ENCODE assay signal across 8 cellular contexts in the genomic region with DNA sequence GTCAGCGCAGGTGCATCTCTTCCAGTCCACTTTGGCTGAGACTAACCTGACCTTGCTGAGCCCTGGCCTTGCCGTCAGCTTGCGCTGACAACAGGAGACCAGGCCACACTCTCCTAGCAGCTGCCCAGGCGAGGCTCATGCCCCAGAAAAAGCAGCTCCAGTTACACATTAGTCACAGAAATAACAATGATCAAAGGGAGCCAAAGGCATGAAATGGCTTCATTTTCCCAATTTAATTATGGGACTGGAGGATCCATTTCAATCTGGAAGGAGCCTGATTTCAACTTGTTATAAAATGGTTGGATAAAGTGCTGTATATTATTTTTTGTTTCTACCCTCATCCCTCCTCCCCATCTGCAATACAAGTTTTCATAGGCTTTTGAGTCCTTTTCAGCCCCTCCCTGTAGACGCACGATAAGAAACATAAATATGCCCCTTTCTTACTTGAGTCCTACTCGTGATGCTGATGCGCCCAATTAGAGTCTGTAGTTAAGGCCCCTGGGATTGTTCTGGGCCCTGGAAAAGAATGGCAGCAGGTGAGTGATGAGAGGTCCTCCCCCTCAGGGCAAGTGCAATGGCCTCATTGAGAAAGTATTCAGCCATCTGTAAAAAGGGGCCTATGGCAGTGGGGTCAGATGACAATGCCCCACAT.
DNase-seq lines count a peak whose midpoint lies in the region; ATAC-seq, FAIRE-seq and TF ChIP-seq lines count a peak whose summit lies in the region.

No MANE protein-coding gene starts in this region.

- no peaks in the 10 kb centered on the region for H3K9me2 ChIP-seq in OCI-LY7 (ENCODE audit: insufficient read depth, low read length)

- POLR2A ChIA-PET in OCI-LY7 (lab: Charles Lee) = no interaction called here

- H3K9me3 ChIP-seq in skeletal muscle tissue (ENCODE audit: control insufficient read depth in 3 of 3, low read length in 3 of 3) (no peaks in the 10 kb centered on the region), OCI-LY7 (ENCODE audit: low read length) (no peaks in the 10 kb centered on the region)

- H3K9ac ChIP-seq in skeletal muscle tissue (ENCODE audit: low read depth in 1 of 3, low read length in 3 of 3) = peak overlapping the region in 1 of 3 donors; percentile 17

- BruUV-seq in OCI-LY7 (replicated peaks; lab: Mats Ljungman, UMichigan) = no TSS peak

- H4K20me1 ChIP-seq in OCI-LY7 (ENCODE audit: insufficient read depth, low read length) = no peaks in the 10 kb centered on the region

- no peak overlapping the region for H2AFZ ChIP-seq in OCI-LY7 (ENCODE audit: low read length)

- no peaks in the 10 kb centered on the region for H3K27me3 ChIP-seq in skeletal muscle tissue (ENCODE audit: control insufficient read depth in 3 of 3, insufficient read depth in 3 of 3, low read length in 3 of 3)

- no peak for ATAC-seq in GM19395 (IDR thresholded peaks at IDR 0.05; ENCODE audit: unreplicated experiment)

- H3K27ac ChIP-seq in skeletal muscle tissue (ENCODE audit: low read depth, low read length) = peak overlapping the region; percentile 85
- H3K27ac ChIP-seq in OCI-LY7 (ENCODE audit: low read depth, low read length, poor library complexity, severe bottlenecking) = no peak overlapping the region

- peaks cover 15 to 22% (median 22%) of the 10 kb centered on the region in 3 donors for H3K4me1 ChIP-seq in skeletal muscle tissue (ENCODE audit: control insufficient read depth in 3 of 3, insufficient read depth in 3 of 3, low read length in 3 of 3)
- no peaks in the 10 kb centered on the region for H3K4me1 ChIP-seq in OCI-LY7 (ENCODE audit: insufficient read depth, low read length, poor library complexity, severe bottlenecking)

- H3K4me2 ChIP-seq in OCI-LY7 (ENCODE audit: low read length) = no peak overlapping the region

- DNase-seq in HT1080 (ENCODE audit: low read depth) = peak; percentile 58
- peak; percentile 80 for DNase-seq in SHP77 treated with DMSO at 0.1 percent for 48 hours (lab: John Stamatoyannopoulos, UW)
- DNase-seq in glomerular visceral epithelial cell (ENCODE audit: extremely low spot score) = peak; percentile 81
- DNase-seq in OCI-LY7 (ENCODE audit: low spot score) = no peak
- no peak for DNase-seq in GM12891 (ENCODE audit: insufficient read length, low spot score)
- no peak for DNase-seq in activated CD4-positive, CD25-positive, alpha-beta regulatory T cell (lab: John Stamatoyannopoulos, UW)

- CTCF ChIA-PET in OCI-LY7 (lab: Charles Lee; ENCODE audit: unreplicated experiment) = no interaction called here

- no peak for TF ChIP-seq CTCF in OCI-LY7 (conservative IDR thresholded peaks at IDR 0.05; ENCODE audit: low read length)

- intact Hi-C loops in OCI-LY7 (cut with micrococcal nuclease; ENCODE audit: unreplicated experiment) = loop anchor here (5.0 kb wide), 1 partner anchor 431 kb away; a partner anchor contains a TSS

- no peak for FAIRE-seq in GM12891 (lab: Jason Lieb, UNC)

- TF ChIP-seq POLR2A in GM12891 (IDR thresholded peaks at IDR 0.05; ENCODE audit: low read depth, low read length) = no peak

- no peaks in the 10 kb centered on the region for H3K79me2 ChIP-seq in OCI-LY7 (ENCODE audit: insufficient read depth, low read depth, low read length)

- H3K36me3 ChIP-seq in skeletal muscle tissue (ENCODE audit: control insufficient read depth in 3 of 3, insufficient read depth in 3 of 3, low read length in 3 of 3) (no peaks in the 10 kb centered on the region), OCI-LY7 (ENCODE audit: insufficient read depth, low read length) (no peaks in the 10 kb centered on the region)

- H3K4me3 ChIP-seq in skeletal muscle tissue (ENCODE audit: low read length in 3 of 3) (no peak overlapping the region), OCI-LY7 (ENCODE audit: low read depth, low read length, poor library complexity, severe bottlenecking) (no peak overlapping the region)

TF ChIP-seq in GM12891, 5 proteins besides CTCF, POLR2A, EP300 and RAD21:
- no peak for TF ChIP-seq TAF1 (IDR thresholded peaks at IDR 0.05; ENCODE audit: low read depth, low read length)
- TF ChIP-seq POLR2AphosphoS5 (IDR thresholded peaks at IDR 0.05; ENCODE audit: low read depth, low read length) = no peak
- no peak for TF ChIP-seq SPI1 (IDR thresholded peaks at IDR 0.05; ENCODE audit: low read depth, low read length)
- no peak for TF ChIP-seq PAX5 (IDR thresholded peaks at IDR 0.05; ENCODE audit: insufficient read depth, low read length, severe bottlenecking)
- no peak for TF ChIP-seq POU2F2 (IDR thresholded peaks at IDR 0.05; ENCODE audit: low read depth, low read length)

Comparison
In these comparisons a context has a peak if more than half of its experiments do, and no peak if none do; other contexts are left out.
1. DNase-seq: peak in HT1080 (single experiment), SHP77 treated with DMSO at 0.1 percent for 48 hours (single experiment) and glomerular visceral epithelial cell (single experiment); none in OCI-LY7 (single experiment), GM12891 (single experiment) and activated CD4-positive, CD25-positive, alpha-beta regulatory T cell (0 of 4).